In genomic region chr20:15227102-15227501, GRCh38 we compare ENCODE assay signal across 28 cellular contexts.
"Had no signal": no experiment of that assay in that cellular context is flagged by ENCODE, and none has a peak within 500 bp of the region (broad histone marks: within the 10 kb centered on the region; RNA-seq: fewer than 3 reads in every experiment).

No MANE protein-coding gene starts in this region.

- DNase-seq: colonic mucosa; cortex of kidney; dermis blood vessel endothelial cell; dorsolateral prefrontal cortex; effector CD4-positive, alpha-beta T cell; effector CD8-positive, alpha-beta T cell; effector memory CD4-positive, alpha-beta T cell; effector memory CD8-positive, alpha-beta T cell; endodermal cell; erythroblast; esophagus squamous epithelium; foreskin fibroblast; foreskin keratinocyte; foreskin melanocyte; gastrocnemius medialis; glutamatergic neuron; head of caudate nucleus; heart left ventricle; heart right ventricle had no signal

- H3K4me1 ChIP-seq: colonic mucosa, esophagus muscularis mucosa, esophagus squamous epithelium, foreskin keratinocyte, gastrocnemius medialis, gastroesophageal sphincter, heart left ventricle, heart right ventricle had no signal

- H3K36me3 ChIP-seq: colonic mucosa, esophagus muscularis mucosa, esophagus squamous epithelium, gastrocnemius medialis, gastroesophageal sphincter, heart left ventricle, heart right ventricle had no signal

- ATAC-seq: effector memory CD8-positive, alpha-beta T cell; esophagus mucosa; foreskin keratinocyte; gastrocnemius medialis; gastroesophageal sphincter; heart left ventricle; heart right ventricle had no signal

- H3K9me3 ChIP-seq: colonic mucosa, esophagus muscularis mucosa, esophagus squamous epithelium, gastrocnemius medialis, gastroesophageal sphincter had no signal

- H3K4me3 ChIP-seq: colonic mucosa, coronary artery, dorsolateral prefrontal cortex, esophagus muscularis mucosa, esophagus squamous epithelium, gastrocnemius medialis, gastroesophageal sphincter, heart left ventricle, heart right ventricle had no signal

- H3K27me3 ChIP-seq: colonic mucosa, dorsolateral prefrontal cortex, esophagus muscularis mucosa, esophagus squamous epithelium, foreskin keratinocyte, gastrocnemius medialis, gastroesophageal sphincter, heart left ventricle, heart right ventricle had no signal

- FAIRE-seq: colon, endometrium, endothelial cell of umbilical vein, frontal cortex had no signal

- H3K27ac ChIP-seq: colonic mucosa, coronary artery, dorsolateral prefrontal cortex, epithelial cell of prostate, esophagus muscularis mucosa, esophagus squamous epithelium, foreskin keratinocyte, gastrocnemius medialis, gastroesophageal sphincter, heart left ventricle, heart right ventricle had no signal
